ENCODE assay signal across 8 cellular contexts in genomic region chr11:113305440-113306336, GRCh38. TPM values are rescaled to one million over a fixed set of nuclear protein-coding genes. Genes with fewer than 3 reads are reported as not detected.
A peak's percentile ranks its signal among the peaks of the same experiment; 100 is the strongest.
DNase-seq lines count a peak whose midpoint lies in the region; ATAC-seq, FAIRE-seq and TF ChIP-seq lines count a peak whose summit lies in the region.

No MANE protein-coding gene starts in this region.

- no peak overlapping the region for H2AFZ ChIP-seq in H1 (ENCODE audit: low read length)

- no peak for TF ChIP-seq POLR2A in H1 (IDR thresholded peaks at IDR 0.05; ENCODE audit: control extremely low read depth in 1 of 2, low read depth in 2 of 2, low read length in 2 of 2)

- no peaks in the 10 kb centered on the region for H3K79me2 ChIP-seq in H1 (ENCODE audit: control insufficient read depth in 1 of 2, insufficient read depth in 2 of 2, low read length in 2 of 2)

- H3K79me1 ChIP-seq in H1 (ENCODE audit: low read depth, low read length): no peaks in the 10 kb centered on the region

- DNase-seq in SIG-M5 treated with dmso at 0.1 percent for 504 hours (lab: John Stamatoyannopoulos, UW; ENCODE audit: unreplicated experiment): peak; percentile 26
- no peak for DNase-seq in SIG-M5 (lab: John Stamatoyannopoulos, UW)
- DNase-seq in NCI-H526 treated with DMSO at 0.1 percent for 48 hours (lab: John Stamatoyannopoulos, UW): peak; percentile 79
- peak; percentile 12 to 57 for DNase-seq in activated CD8-positive, alpha-beta memory T cell treated with anti-CD3 and anti-CD28 coated beads for 1 hour (ENCODE audit: extremely low read depth in 1 of 2, low read depth in 1 of 2)
- peak; percentile 41 to 85 for DNase-seq in H1 (ENCODE audit: low read depth in 1 of 2, low spot score in 2 of 2)
- DNase-seq in mucosa of gallbladder (ENCODE audit: low spot score): peak; percentile 79
- peak; percentile 24 to 46 for DNase-seq in stimulated activated CD8-positive, alpha-beta memory T cell treated with anti-CD3 and anti-CD28 coated beads, Interleukin-7, amount 100 ng/mL, for 1 hour (ENCODE audit: low read depth in 2 of 2)

- H3K4me1 ChIP-seq in H1 (replicated peaks in 1 of 4; ENCODE audit: control insufficient read depth in 3 of 4, insufficient read depth in 4 of 4, low read length in 3 of 4): no peaks in the 10 kb centered on the region

- POLR2A ChIA-PET in H1 (lab: Charles Lee; ENCODE audit: partially characterized antibody): interaction anchor here (1.2 kb wide), 1 partner anchor 227 kb away, joined by 3 read pairs; no protein-coding TSS in a partner anchor

- H3K9me3 ChIP-seq in H1 (ENCODE audit: insufficient read depth in 2 of 2, low read depth in 1 of 2, low read length in 1 of 2): no peaks in the 10 kb centered on the region

- no peak overlapping the region for H3K4ac ChIP-seq in H1 (replicated peaks; ENCODE audit: insufficient read length, low read depth, low read length)

- no peak overlapping the region for H4K91ac ChIP-seq in H1 (replicated peaks; ENCODE audit: insufficient read length, low read length)

- H3K14ac ChIP-seq in H1 (ENCODE audit: insufficient read length): no peak overlapping the region

- 72% methylated on average over 12 of the region's 12 CpGs; no CpG with 5 or more reads in 1 of the 2 experiments for WGBS in H1 (ENCODE audit: extremely low coverage in 1 of 2, insufficient coverage in 1 of 2, insufficient read length in 1 of 2, insufficient replicate concordance in 2 of 2, low coverage in 1 of 2, low lambda C conversion rate in 2 of 2, missing lambda C conversion rate in 1 of 2), 2 experiments

- FAIRE-seq in H1 (lab: Jason Lieb, UNC): peak; percentile 91

- H4K5ac ChIP-seq in H1 (ENCODE audit: insufficient read length, low read depth, low read length): no peak overlapping the region

- H4K20me1 ChIP-seq in H1 (replicated peaks in 1 of 2; ENCODE audit: control insufficient read depth in 1 of 2, insufficient read depth in 2 of 2, low read length in 2 of 2): no peaks in the 10 kb centered on the region

- H3K27ac ChIP-seq in H1 (ENCODE audit: low read depth, low read length): no peak overlapping the region

- no peak overlapping the region for H2AK5ac ChIP-seq in H1 (ENCODE audit: low read depth, low read length)

- no peak overlapping the region for H2BK12ac ChIP-seq in H1 (ENCODE audit: low read depth, low read length)

- H3K23ac ChIP-seq in H1 (ENCODE audit: insufficient read length): no peak overlapping the region

- H2BK5ac ChIP-seq in H1 (ENCODE audit: low read depth, low read length): no peak overlapping the region

- CTCF ChIA-PET in H1 (lab: Charles Lee; ENCODE audit: partially characterized antibody): interaction anchor here (0.6 to 4.1 kb wide), 41 partner anchors 9 to 751 kb away, joined by 3 to 64 read pairs (median 4); partner anchors contain the start of genes TMPRSS5 and TTC12

- TF ChIP-seq RAD21 in H1 (IDR thresholded peaks at IDR 0.05 in 1 of 2, conservative IDR thresholded peaks at IDR 0.05 in 1 of 2; ENCODE audit: low read depth in 2 of 2, low read length in 2 of 2): peak; percentile 99 to 100

- H3K9ac ChIP-seq in H1 (replicated peaks in 1 of 4; ENCODE audit: extremely low read depth in 1 of 4, low read depth in 3 of 4, low read length in 3 of 4): no peak overlapping the region

- no peaks in the 10 kb centered on the region for H3K27me3 ChIP-seq in H1 (replicated peaks in 1 of 4; ENCODE audit: control insufficient read depth in 3 of 4, extremely low read depth in 1 of 4, insufficient read depth in 3 of 4, low read length in 3 of 4)

- no peak overlapping the region for H4K8ac ChIP-seq in H1 (ENCODE audit: extremely low read depth, insufficient read depth, low read length)

- H3K56ac ChIP-seq in H1 (replicated peaks; ENCODE audit: insufficient read length, low read depth, low read length): no peak overlapping the region

- TF ChIP-seq EP300 in H1 (IDR thresholded peaks at IDR 0.05; ENCODE audit: borderline replicate concordance in 1 of 2, low read depth in 2 of 2, low read length in 2 of 2): no peak

- no peak overlapping the region for H2BK15ac ChIP-seq in H1 (ENCODE audit: low read length)

- peak; percentile 92 for ATAC-seq in HG03066 (IDR thresholded peaks at IDR 0.05; ENCODE audit: low read depth, unreplicated experiment)

- no peak overlapping the region for H2BK120ac ChIP-seq in H1 (replicated peaks; ENCODE audit: low read depth, low read length)

- peak; percentile 95 to 98 (median 97) for TF ChIP-seq CTCF in H1 (IDR thresholded peaks at IDR 0.05; ENCODE audit: control extremely low read depth in 1 of 3, insufficient read depth in 1 of 3, low read depth in 1 of 3, low read length in 3 of 3)

- no peak overlapping the region for H3K4me3 ChIP-seq in H1 (ENCODE audit: extremely low read depth in 1 of 4, insufficient read depth in 2 of 4, low read depth in 3 of 4, low read length in 4 of 4)

- no peak overlapping the region for H3K18ac ChIP-seq in H1 (ENCODE audit: extremely low read depth, low read length)

- no peaks in the 10 kb centered on the region for H3K23me2 ChIP-seq in H1 (ENCODE audit: low read depth, low read length)

- H3K4me2 ChIP-seq in H1 (ENCODE audit: insufficient read depth in 1 of 2, low read depth in 2 of 2, low read length in 2 of 2): no peak overlapping the region

- H2BK20ac ChIP-seq in H1 (ENCODE audit: low read length): no peak overlapping the region

- no peaks in the 10 kb centered on the region for H3K36me3 ChIP-seq in H1 (ENCODE audit: control insufficient read depth in 2 of 4, insufficient read depth in 4 of 4, low read length in 3 of 4)

TF ChIP-seq in H1, 55 proteins besides CTCF, POLR2A, EP300 and RAD21 (continues in another document):
- TF ChIP-seq CHD1 (IDR thresholded peaks at IDR 0.05; ENCODE audit: low read depth, low read length) (no peak), YY1 (IDR thresholded peaks at IDR 0.05; ENCODE audit: low read depth, low read length) (peak; percentile 83), SP4 (IDR thresholded peaks at IDR 0.05; ENCODE audit: low read length) (no peak), CBX5 (IDR thresholded peaks at IDR 0.05; ENCODE audit: low read depth, low read length) (no peak), CBX8 (IDR thresholded peaks at IDR 0.05; ENCODE audit: borderline replicate concordance, low read depth, low read length) (no peak), HDAC2 (IDR thresholded peaks at IDR 0.05; ENCODE audit: borderline replicate concordance in 1 of 2, low read depth in 2 of 2, low read length in 2 of 2) (peak in 1 of 2 experiments; percentile 23; a peak in 1 of 4 replicates), TEAD4 (IDR thresholded peaks at IDR 0.05; ENCODE audit: low read depth, low read length) (no peak), SP1 (IDR thresholded peaks at IDR 0.05; ENCODE audit: low read depth, low read length) (no peak), BCL11A (IDR thresholded peaks at IDR 0.05; ENCODE audit: low read depth in 2 of 2, low read length in 2 of 2) (no peak), EGR1 (IDR thresholded peaks at IDR 0.05; ENCODE audit: borderline replicate concordance, low read depth, low read length) (no peak), SIN3A (conservative IDR thresholded peaks at IDR 0.05 in 1 of 2, IDR thresholded peaks at IDR 0.05 in 1 of 2; ENCODE audit: low read depth in 1 of 2, low read length in 2 of 2) (no peak), SP2 (IDR thresholded peaks at IDR 0.05; ENCODE audit: low read length) (no peak), MAX (IDR thresholded peaks at IDR 0.05) (0 out of 2 replicates have a peak, but pooled peaks have one; percentile 35), KDM1A (IDR thresholded peaks at IDR 0.05; ENCODE audit: borderline replicate concordance, low read length) (peak; percentile 65; the same call in 1 of the 2 replicates), GABPA (IDR thresholded peaks at IDR 0.05; ENCODE audit: borderline replicate concordance, insufficient read depth, low read length) (0 out of 2 replicates have a peak, but pooled peaks have one; percentile 36), TCF12 (IDR thresholded peaks at IDR 0.05; ENCODE audit: low read depth, low read length) (0 out of 2 replicates have a peak, but pooled peaks have one; percentile 25), JUN (IDR thresholded peaks at IDR 0.05; ENCODE audit: low read depth, low read length) (no peak; the same call in 1 of the 2 replicates), POU5F1 (IDR thresholded peaks at IDR 0.05; ENCODE audit: low read depth, low read length) (no peak), ATF2 (IDR thresholded peaks at IDR 0.05; ENCODE audit: low read length) (no peak), BACH1 (IDR thresholded peaks at IDR 0.05; ENCODE audit: low read length) (no peak), SUZ12 (IDR thresholded peaks at IDR 0.05; ENCODE audit: low read length) (no peak), SRF (IDR thresholded peaks at IDR 0.05; ENCODE audit: low read depth, low read length) (no peak), EZH2 (IDR thresholded peaks at IDR 0.05; ENCODE audit: low read depth, low read length, severe bottlenecking) (no peak), MAFK (IDR thresholded peaks at IDR 0.05; ENCODE audit: low read depth, low read length) (no peak)

RNA-seq across cellular contexts. Expression of gene TTC12, which starts 8.7 kb away (rescaled TPM):
- 7.4 and 9.0 TPM in 2 replicates for total RNA-seq in H1 (2021; fragmentation: NEBNext Ultra II Directional; extraction: Animal tissue kit (Norgen Biotek cat#: 25700))
- polyA plus RNA-seq in H1 (2011; rRNA removed): 4.7 and 5.1 TPM in 2 replicates
- polyA plus RNA-seq in H1 (2011; cell fraction: cytosol; rRNA removed): 8.0 TPM
- 26.4 TPM for polyA plus RNA-seq in H1 (2011; cell fraction: nucleus; rRNA removed)
- polyA plus RNA-seq in H1 (2012, experiment 1 of 2): 6.2 to 11.4 TPM (median 7.5 TPM) in 4 replicates
- polyA plus RNA-seq in H1 (2012, experiment 2 of 2): 1.1 TPM
- 6.7 TPM for polyA plus RNA-seq in H1 (2013, experiment 1 of 2)
- polyA plus RNA-seq in H1 (2013, experiment 2 of 2): 6.8 TPM
- polyA minus RNA-seq in H1 (2011; rRNA and poly(A)+ RNA removed): 9.6 and 14.1 TPM in 2 replicates
- 10.9 TPM for polyA minus RNA-seq in H1 (2011; cell fraction: cytosol; rRNA and poly(A)+ RNA removed)
- polyA minus RNA-seq in H1 (2011; cell fraction: nucleus; rRNA and poly(A)+ RNA removed): 33.3 TPM
- 28.3 TPM for total RNA-seq in mucosa of gallbladder
